In genomic region chr3:50336452-50337174, GRCh38 we compare ENCODE assay signal across 8 cellular contexts. TPM values are rescaled to one million over a fixed set of nuclear protein-coding genes. Genes with fewer than 3 reads are reported as not detected.
DNase-seq lines count a peak whose midpoint lies in the region; ATAC-seq and TF ChIP-seq lines count a peak whose summit lies in the region.

No MANE protein-coding gene starts in this region.

- H3K9me3 ChIP-seq in HUES6 (ENCODE audit: control insufficient read depth, insufficient read depth, low read depth, low read length) (no peaks in the 10 kb centered on the region), liver (ENCODE audit: control insufficient read depth in 4 of 4, low read length in 3 of 4) (no peaks in the 10 kb centered on the region)

- peak overlapping the region; percentile 89 for H3K4me3 ChIP-seq in HUES6 (ENCODE audit: low read depth, low read length)
- peak overlapping the region; percentile 60 for H3K4me3 ChIP-seq in astrocyte of the spinal cord (ENCODE audit: low read depth, low read length)
- peak overlapping the region; percentile 70 to 94 (median 70) for H3K4me3 ChIP-seq in liver (ENCODE audit: low read depth in 1 of 3, low read length in 3 of 3)

- H3K9ac ChIP-seq in HUES6 (ENCODE audit: low read length) = peak overlapping the region; percentile 95
- peak overlapping the region; percentile 78 to 93 for H3K9ac ChIP-seq in liver (ENCODE audit: low read depth in 1 of 2, low read length in 2 of 2)

- peaks cover 32% of the 10 kb centered on the region for H3K27me3 ChIP-seq in HUES6 (ENCODE audit: control insufficient read depth, insufficient read depth, low read length)
- H3K27me3 ChIP-seq in liver (ENCODE audit: control insufficient read depth in 4 of 4, insufficient read depth in 4 of 4, low read length in 3 of 4) = no peaks in the 10 kb centered on the region

- no peaks in the 10 kb centered on the region for H3K9me3 Mint-ChIP-seq in type B pancreatic cell

- H3K27ac ChIP-seq in HUES6 (ENCODE audit: low read depth, low read length) (peak overlapping the region; percentile 90; the same call in 1 of the 2 replicates), liver (ENCODE audit: low read depth in 1 of 2, low read length in 2 of 2) (peak overlapping the region; percentile 92 to 99)

- peak; percentile 23 for ATAC-seq in GM21447 (IDR thresholded peaks at IDR 0.05; ENCODE audit: unreplicated experiment)

- H3K27ac Mint-ChIP-seq in type B pancreatic cell = peak overlapping the region; percentile 98

- peak overlapping the region; percentile 98 for H3K4me3 Mint-ChIP-seq in type B pancreatic cell

- H3K27me3 Mint-ChIP-seq in type B pancreatic cell = peaks cover 28% of the 10 kb centered on the region

- in situ Hi-C loops in astrocyte of the spinal cord (cut with HindIII; ENCODE audit: low sequenced_read_pairs) = no loop called here

- H3K4me1 Mint-ChIP-seq in type B pancreatic cell (ENCODE audit: unreplicated experiment) = peaks cover 25% of the 10 kb centered on the region

- no peak for TF ChIP-seq CTCF in astrocyte of the spinal cord (IDR thresholded peaks at IDR 0.05; ENCODE audit: low read depth, low read length)
- TF ChIP-seq CTCF in liver (IDR thresholded peaks at IDR 0.05; ENCODE audit: low read depth, low read length, missing input control) = no peak
- TF ChIP-seq CTCF in type B pancreatic cell (conservative IDR thresholded peaks at IDR 0.05) = peak; percentile 27

- H3K4me1 ChIP-seq in HUES6 (ENCODE audit: control insufficient read depth, insufficient read depth, low read length) = peaks cover 35% of the 10 kb centered on the region
- peaks cover 8 to 44% (median 20%) of the 10 kb centered on the region in 4 donors for H3K4me1 ChIP-seq in liver (ENCODE audit: control insufficient read depth in 4 of 4, insufficient read depth in 4 of 4, low read length in 3 of 4)

- under 1% methylated on average over 31 of the region's 31 CpGs for WGBS in liver

- DNase-seq in ELR (ENCODE audit: low read depth) (peak; percentile 52), astrocyte of the spinal cord (ENCODE audit: low read depth, low spot score) (no peak), type B pancreatic cell (ENCODE audit: extremely low spot score, unreplicated experiment) (no peak), GM19238 (ENCODE audit: insufficient read length, low spot score) (no peak), NCI-H510A treated with DMSO at 0.1 percent for 48 hours (lab: John Stamatoyannopoulos, UW) (no peak)

- H3K36me3 ChIP-seq in HUES6 (ENCODE audit: control insufficient read depth, insufficient read depth, low read length) = peaks cover 15% of the 10 kb centered on the region
- H3K36me3 ChIP-seq in liver (ENCODE audit: control insufficient read depth in 4 of 4, insufficient read depth in 3 of 4, low read depth in 1 of 4, low read length in 3 of 4) = peaks cover under 1 to 6% (median 4%) of the 10 kb centered on the region in 4 donors

- TF ChIP-seq RAD21 in liver (IDR thresholded peaks at IDR 0.05) = no peak

- peaks cover 4% of the 10 kb centered on the region for H3K36me3 Mint-ChIP-seq in type B pancreatic cell

TF ChIP-seq in liver, 16 proteins besides CTCF, POLR2A, EP300 and RAD21:
- TF ChIP-seq FOXA1 (IDR thresholded peaks at IDR 0.05) = no peak

RNA-seq across cellular contexts. Expression of gene RASSF1, which starts 4.0 kb away (rescaled TPM):
- total RNA-seq in liver = 10 to 100 TPM; 12.2 to 13.2 TPM
- polyA plus RNA-seq in liver = 10 to 100 TPM in 1 of 2 donors, 1 to 10 TPM in 1; 6.5 to 10.3 TPM
- 13.7 and 13.8 TPM in 2 replicates for total RNA-seq in type B pancreatic cell (ENCODE audit: low replicate concordance)

RNA-seq across cellular contexts. Expression of gene TUSC2, which starts 8.6 kb away (rescaled TPM):
- total RNA-seq in liver (10 to 100 TPM; 12.7 to 14.3 TPM), type B pancreatic cell (ENCODE audit: low replicate concordance) (24.9 and 39.0 TPM in 2 replicates)
- 10 to 100 TPM; 29.0 to 37.7 TPM for polyA plus RNA-seq in liver

RNA-seq across cellular contexts. Expression of gene ZMYND10, which starts 8.9 kb away (rescaled TPM):
- total RNA-seq in liver (under 1 TPM; 0.09 to 0.75 TPM), type B pancreatic cell (ENCODE audit: low replicate concordance) (1.8 and 13.4 TPM in 2 replicates)
- under 1 TPM; 0.23 to 0.31 TPM for polyA plus RNA-seq in liver

RNA-seq across cellular contexts. Expression of gene NPRL2, which starts 14.0 kb away (rescaled TPM):
- total RNA-seq in liver = 10 to 100 TPM; 11.3 to 17.3 TPM
- polyA plus RNA-seq in liver = 10 to 100 TPM; 11.4 to 16.6 TPM
- 20.3 and 27.9 TPM in 2 replicates for total RNA-seq in type B pancreatic cell (ENCODE audit: low replicate concordance)

RNA-seq across cellular contexts. Expression of gene CYB561D2, which starts 14.0 kb away (rescaled TPM):
- total RNA-seq in liver = 10 to 100 TPM; 12.3 to 16.0 TPM
- 10 to 100 TPM; 28.2 TPM for polyA plus RNA-seq in liver
- total RNA-seq in type B pancreatic cell (ENCODE audit: low replicate concordance) = 10.1 and 15.9 TPM in 2 replicates
